Comparison of ENCODE assay signal across 28 cellular contexts in genomic region chr12:77710209-77710608, GRCh38.
"Had no signal": no experiment of that assay in that cellular context is flagged by ENCODE, and none has a peak within 500 bp of the region (broad histone marks: within the 10 kb centered on the region; RNA-seq: fewer than 3 reads in every experiment).

No MANE protein-coding gene starts in this region.

- H3K27me3 ChIP-seq: colonic mucosa, dorsolateral prefrontal cortex, esophagus muscularis mucosa, esophagus squamous epithelium, gastrocnemius medialis, gastroesophageal sphincter, heart left ventricle, heart right ventricle, hepatocyte had no signal

- H2AFZ ChIP-seq: hepatocyte had no signal

- H3K9me3 ChIP-seq: colonic mucosa, esophagus muscularis mucosa, esophagus squamous epithelium, gastrocnemius medialis, gastroesophageal sphincter, heart left ventricle, heart right ventricle had no signal

- H3K4me1 Mint-ChIP-seq: endodermal cell had no signal

- H3K4me1 ChIP-seq: colonic mucosa, esophagus muscularis mucosa, esophagus squamous epithelium, foreskin keratinocyte, gastrocnemius medialis, gastroesophageal sphincter, heart left ventricle, heart right ventricle had no signal

- H3K4me3 ChIP-seq: colonic mucosa, coronary artery, dorsolateral prefrontal cortex, esophagus muscularis mucosa, esophagus squamous epithelium, gastrocnemius medialis, gastroesophageal sphincter, heart left ventricle, heart right ventricle, hepatocyte had no signal

- H3K79me2 ChIP-seq: hepatocyte had no signal

- ATAC-seq: effector memory CD8-positive, alpha-beta T cell; esophagus mucosa; foreskin keratinocyte; gastrocnemius medialis; gastroesophageal sphincter; heart left ventricle; heart right ventricle had no signal

- FAIRE-seq: endometrium, endothelial cell of umbilical vein had no signal

- H3K4me3 Mint-ChIP-seq: dendritic cell treated with granulocyte-macrophage colony-stimulating factor and Interleukin-4, amounts not matched to agents 40 ng/mL and 50 ng/mL, for 4 days; effector memory CD8-positive, alpha-beta T cell; endodermal cell had no signal

- H3K27me3 Mint-ChIP-seq: dendritic cell treated with granulocyte-macrophage colony-stimulating factor and Interleukin-4, amounts not matched to agents 40 ng/mL and 50 ng/mL, for 4 days; effector memory CD8-positive, alpha-beta T cell had no signal

- DNase-seq: colonic mucosa; cortex of kidney; dermis blood vessel endothelial cell; dorsolateral prefrontal cortex; effector CD4-positive, alpha-beta T cell; effector CD8-positive, alpha-beta T cell; effector memory CD4-positive, alpha-beta T cell; effector memory CD8-positive, alpha-beta T cell; endodermal cell; erythroblast; esophagus squamous epithelium; foreskin fibroblast; foreskin keratinocyte; foreskin melanocyte; gastrocnemius medialis; glutamatergic neuron; head of caudate nucleus; heart left ventricle; heart right ventricle had no signal

- H3K36me3 ChIP-seq: colonic mucosa, esophagus muscularis mucosa, esophagus squamous epithelium, gastrocnemius medialis, gastroesophageal sphincter, heart left ventricle, heart right ventricle had no signal

- H3K4me2 ChIP-seq: hepatocyte had no signal

- H3K9me3 Mint-ChIP-seq: dendritic cell treated with granulocyte-macrophage colony-stimulating factor and Interleukin-4, amounts not matched to agents 40 ng/mL and 50 ng/mL, for 4 days; effector memory CD8-positive, alpha-beta T cell had no signal

- H3K27ac Mint-ChIP-seq: dendritic cell treated with granulocyte-macrophage colony-stimulating factor and Interleukin-4, amounts not matched to agents 40 ng/mL and 50 ng/mL, for 4 days; effector memory CD8-positive, alpha-beta T cell; endodermal cell had no signal

- H3K27ac ChIP-seq: colonic mucosa, coronary artery, dorsolateral prefrontal cortex, epithelial cell of prostate, esophagus muscularis mucosa, esophagus squamous epithelium, foreskin keratinocyte, gastrocnemius medialis, gastroesophageal sphincter, heart left ventricle, heart right ventricle, hepatocyte had no signal
